Comparison of ENCODE assay signal across 12 cellular contexts in genomic region chr1:19124273-19124672, GRCh38.
DNase-seq lines count a peak whose midpoint lies in the region; ATAC-seq, FAIRE-seq and TF ChIP-seq lines count a peak whose summit lies in the region.
"Had no signal": no experiment of that assay in that cellular context is flagged by ENCODE, and none has a peak within 500 bp of the region (broad histone marks: within the 10 kb centered on the region; RNA-seq: fewer than 3 reads in every experiment).

No MANE protein-coding gene starts in this region.

- POLR2A ChIA-PET in GM12878 (lab: Charles Lee): no interaction called here

- WGBS in GM12878 (ENCODE audit: insufficient coverage, insufficient replicate concordance, low lambda C conversion rate, missing lambda C conversion rate): 50% methylated on average over 5 of the region's 5 CpGs

- no peak for TF ChIP-seq EP300 in GM12878 (IDR thresholded peaks at IDR 0.05; ENCODE audit: borderline replicate concordance in 1 of 2, control insufficient read depth in 1 of 2, low read depth in 2 of 2, low read length in 2 of 2)

- ATAC-seq in GM12878 (no peak), lower lobe of right lung (no peak)

- H4K20me1 ChIP-seq in Loucy (ENCODE audit: insufficient read depth, low read length, poor library complexity, severe bottlenecking) (no peaks in the 10 kb centered on the region), GM12878 (ENCODE audit: control insufficient read depth, insufficient read depth) (no peaks in the 10 kb centered on the region)

- in situ Hi-C loops in GM12878 (cut with MboI): no loop called here

- RAD21 ChIA-PET in GM12878 (lab: Charles Lee; ENCODE audit: unreplicated experiment): no interaction called here

- no peak for FAIRE-seq in GM12878 (lab: Jason Lieb, UNC)

- TF ChIP-seq CTCF in Loucy (conservative IDR thresholded peaks at IDR 0.05; ENCODE audit: low read length) (no peak), GM12878 (IDR thresholded peaks at IDR 0.05 in 2 of 3, conservative IDR thresholded peaks at IDR 0.05 in 1 of 3; ENCODE audit: control insufficient read depth in 2 of 3, extremely low read depth in 1 of 3, insufficient read depth in 1 of 3, low read depth in 3 of 3, low read length in 3 of 3) (no peak), lower lobe of right lung (IDR thresholded peaks at IDR 0.05) (no peak)

- H3K36me3 ChIP-seq in Loucy (ENCODE audit: insufficient read depth, low read length) (peaks cover 83% of the 10 kb centered on the region), GM12878 (ENCODE audit: control insufficient read depth in 2 of 2, insufficient read depth in 2 of 2, low read length in 1 of 2) (peaks cover 50 to 54% of the 10 kb centered on the region in 2 experiments), lower lobe of right lung (peaks cover 100% of the 10 kb centered on the region)

- peaks cover 24% of the 10 kb centered on the region for H3F3A ChIP-seq in Loucy (ENCODE audit: low read depth)

- no peak for TF ChIP-seq POLR2A in GM12878 (IDR thresholded peaks at IDR 0.05; ENCODE audit: low read depth, low read length)

- H3K9me3 ChIP-seq in Loucy (ENCODE audit: insufficient read depth, low read depth, low read length) (no peaks in the 10 kb centered on the region), GM12878 (replicated peaks; ENCODE audit: control insufficient read depth, insufficient read depth, low read length) (no peaks in the 10 kb centered on the region), lower lobe of right lung (no peaks in the 10 kb centered on the region)

- H3K4me3 ChIP-seq in Loucy (ENCODE audit: low read length, poor library complexity, severe bottlenecking) (peak overlapping the region; percentile 50), GM12878 (no peak overlapping the region), lower lobe of right lung (no peak overlapping the region)
- H3K4me3 ChIP-seq: PC-9 had no signal

- SMC1A ChIA-PET in GM12878 (lab: Charles Lee; ENCODE audit: uncharacterized antibody, unreplicated experiment): interaction anchor here (0.7 kb wide), 1 partner anchor 27 kb away, joined by 3 read pairs; no protein-coding TSS in a partner anchor

- no peak overlapping the region for H2AFZ ChIP-seq in Loucy (ENCODE audit: low read length)
- no peak overlapping the region for H2AFZ ChIP-seq in GM12878 (ENCODE audit: control insufficient read depth, low read depth, low read length)
- H2AFZ ChIP-seq: PC-9 had no signal

- peaks cover 20% of the 10 kb centered on the region for H3K79me2 ChIP-seq in Loucy (ENCODE audit: insufficient read depth, low read length)
- no peaks in the 10 kb centered on the region for H3K79me2 ChIP-seq in GM12878 (ENCODE audit: control insufficient read depth, insufficient read depth, low read length)

- DNase-seq in stimulated activated CD4-positive, alpha-beta T cell treated with anti-CD3 and anti-CD28 coated beads, Interleukin-1b, Interleukin-23, amount 100 ng/mL, for 48 hours: peak; percentile 22
- no peak for DNase-seq in stimulated activated CD4-positive, alpha-beta T cell treated with anti-CD3 and anti-CD28 coated beads, Interleukin-4, amount 100 ng/mL, for 1 hour
- DNase-seq in GM12878 (ENCODE audit: low read depth, low spot score): no peak
- no peak for DNase-seq in lower lobe of right lung
- no peak for DNase-seq in cerebellar cortex (ENCODE audit: low spot score)
- no peak for DNase-seq in NCI-H446 (lab: John Stamatoyannopoulos, UW)
- no peak for DNase-seq in SIG-M5 treated with dmso at 0.1 percent for 504 hours (lab: John Stamatoyannopoulos, UW; ENCODE audit: unreplicated experiment)
- DNase-seq: HCEC 1CT, NCI-H1092, NCI-H2227 treated with DMSO at 0.1 percent for 48 hours, PC-9 had no signal

- BruUV-seq in GM12878 (replicated peaks; lab: Mats Ljungman, UMichigan): no TSS peak

- no peak for TF ChIP-seq RAD21 in GM12878 (IDR thresholded peaks at IDR 0.05; ENCODE audit: insufficient read depth, low read depth, low read length)

- peaks cover 71% of the 10 kb centered on the region for H3K4me1 ChIP-seq in Loucy (ENCODE audit: insufficient read depth, low read length, poor library complexity, severe bottlenecking)
- H3K4me1 ChIP-seq in GM12878 (ENCODE audit: control insufficient read depth, insufficient read depth, low read length): peaks cover 13% of the 10 kb centered on the region
- H3K4me1 ChIP-seq in lower lobe of right lung: no peaks in the 10 kb centered on the region

- peak overlapping the region; percentile 35 for H3K27ac ChIP-seq in GM12878 (ENCODE audit: control insufficient read depth, insufficient read depth)
- no peak overlapping the region for H3K27ac ChIP-seq in lower lobe of right lung

- H3K27me3 ChIP-seq in Loucy (ENCODE audit: insufficient read depth, low read length, poor library complexity, severe bottlenecking) (no peaks in the 10 kb centered on the region), GM12878 (replicated peaks in 1 of 2; ENCODE audit: control insufficient read depth in 2 of 2, insufficient read depth in 2 of 2, low read length in 1 of 2) (no peaks in the 10 kb centered on the region), lower lobe of right lung (ENCODE audit: low read depth) (no peaks in the 10 kb centered on the region)

- peak overlapping the region; percentile 76 for H3K4me2 ChIP-seq in Loucy (ENCODE audit: low read depth, low read length, poor library complexity, severe bottlenecking)
- H3K4me2 ChIP-seq in GM12878 (ENCODE audit: control insufficient read depth, insufficient read depth): no peak overlapping the region

- no peaks in the 10 kb centered on the region for H3K9me2 ChIP-seq in Loucy (replicated peaks; ENCODE audit: low read depth, low read length)

- H3K9ac ChIP-seq in Loucy (ENCODE audit: low read depth, low read length, poor library complexity, severe bottlenecking) (peak overlapping the region; percentile 78), GM12878 (ENCODE audit: control insufficient read depth, insufficient read depth, low read length) (no peak overlapping the region)

- CTCF ChIA-PET in GM12878 (lab: Yijun Ruan, JAX): no interaction called here

- intact Hi-C loops in GM12878 (cut with micrococcal nuclease; ENCODE audit: unreplicated experiment) (no loop called here), lower lobe of right lung (cut with DNase I) (no loop called here)

TF ChIP-seq in GM12878, 131 proteins besides CTCF, POLR2A, EP300 and RAD21:
- peak; percentile 43 for TF ChIP-seq RUNX3 (IDR thresholded peaks at IDR 0.05; ENCODE audit: low read length)
- TF ChIP-seq MYC (IDR thresholded peaks at IDR 0.05; ENCODE audit: insufficient read depth, insufficient read length, insufficient replicate concordance, low read length, severe bottlenecking): no peak
- no peak for TF ChIP-seq LARP7 (IDR thresholded peaks at IDR 0.05)
